Comparison of ENCODE assay signal across 26 cellular contexts in genomic region chr7:72032934-72033333, GRCh38.
DNase-seq lines count a peak whose midpoint lies in the region; TF ChIP-seq lines count a peak whose summit lies in the region.
"Had no signal": no experiment of that assay in that cellular context is flagged by ENCODE, and none has a peak within 500 bp of the region (broad histone marks: within the 10 kb centered on the region; RNA-seq: fewer than 3 reads in every experiment).

No MANE protein-coding gene starts in this region.

- H3K9me3 ChIP-seq in adrenal gland (replicated peaks in 1 of 3) (no peaks in the 10 kb centered on the region), stomach (peaks cover 0 to 18% (median 4%) of the 10 kb centered on the region in 4 donors)
- H3K9me3 ChIP-seq: Caco-2, HAP-1 had no signal

- DNase-seq in adrenal gland = peak; percentile 49 to 83 (median 68)
- peak; percentile 32 for DNase-seq in fibroblast of peridontal ligament (ENCODE audit: extremely low read depth)
- DNase-seq in inferior parietal cortex (ENCODE audit: extremely low spot score) = peak; percentile 33
- peak; percentile 6 for DNase-seq in stromal cell of bone marrow (ENCODE audit: low read depth)
- DNase-seq in Kasumi-1 (lab: John Stamatoyannopoulos, UW) = no peak
- DNase-seq in AML-193 (lab: John Stamatoyannopoulos, UW) = no peak
- DNase-seq in COLO829 (ENCODE audit: low spot score) = no peak
- DNase-seq in stomach = no peak
- DNase-seq: ACHN; activated CD4-positive, alpha-beta T cell treated with anti-CD3 and anti-CD28 coated beads, Interleukin-2, amount 10 ng/mL, durations not matched to agents 24 days and 14 days; activated T-cell treated with anti-CD3 and anti-CD28 coated beads, Interleukin-2, amount 50 U/mL, for 4 hours; Caco-2; cortex of kidney; NCI-H1092 treated with DMSO at 0.1 percent for 48 hours; NCI-H187 treated with DMSO at 0.1 percent for 48 hours; NCI-H526 treated with DMSO at 0.1 percent for 48 hours; PC-9; SW 1271; T-helper 9 cell; transverse colon had no signal

- H3K4me1 ChIP-seq in adrenal gland (replicated peaks in 1 of 2) (peaks cover 0 to 6% of the 10 kb centered on the region in 2 donors), stomach (no peaks in the 10 kb centered on the region)
- H3K4me1 ChIP-seq: breast epithelium, Caco-2, HAP-1, parathyroid adenoma, transverse colon had no signal

- peak overlapping the region in 2 of 5 donors; percentile 13 to 22 for H3K27ac ChIP-seq in adrenal gland
- H3K27ac ChIP-seq in stomach = no peak overlapping the region
- H3K27ac ChIP-seq: breast epithelium, esophagus muscularis mucosa, parathyroid adenoma, PC-9, transverse colon, VCaP had no signal

- H3K36me3 ChIP-seq in adrenal gland (replicated peaks in 1 of 2) (no peaks in the 10 kb centered on the region), stomach (no peaks in the 10 kb centered on the region)
- H3K36me3 ChIP-seq: BLaER1 treated with 17β-estradiol and CSF1 and Interleukin-3, amounts not matched to agents 10 nM and 100 nM; breast epithelium; esophagus muscularis mucosa; HAP-1; transverse colon had no signal

- H3K27me3 ChIP-seq in adrenal gland = no peaks in the 10 kb centered on the region
- H3K27me3 ChIP-seq in stomach = no peaks in the 10 kb centered on the region
- H3K27me3 ChIP-seq: BLaER1 treated with 17β-estradiol and CSF1 and Interleukin-3, amounts not matched to agents 10 nM and 100 nM; breast epithelium; esophagus muscularis mucosa; transverse colon had no signal

- whole genome bisulfite sequencing in adrenal gland, 4 donors = 18 to 44% (median 22%) methylated on average over 1 of the region's 1 CpG
- WGBS in stomach, 5 donors = 24 to 50% (median 41%) methylated on average over 1 of the region's 1 CpG

- TF ChIP-seq CTCF in adrenal gland (IDR thresholded peaks at IDR 0.05) = no peak
- no peak for TF ChIP-seq CTCF in stomach (IDR thresholded peaks at IDR 0.05)

- H3K4me3 ChIP-seq in adrenal gland (no peak overlapping the region), stomach (no peak overlapping the region)
- H3K4me3 ChIP-seq: BLaER1 treated with 17β-estradiol and CSF1 and Interleukin-3, amounts not matched to agents 10 nM and 100 nM; breast epithelium; esophagus muscularis mucosa; HAP-1; PC-9; transverse colon had no signal

- intact Hi-C loops in adrenal gland (cut with DNase I) = no loop called here
- intact Hi-C loops in stomach (cut with DNase I; ENCODE audit: low total_unique reads) = no loop called here

- no peak for TF ChIP-seq EP300 in stomach (IDR thresholded peaks at IDR 0.05)

- TF ChIP-seq POLR2A in adrenal gland (IDR thresholded peaks at IDR 0.05) (no peak), stomach (IDR thresholded peaks at IDR 0.05) (no peak)

Comparison
In these comparisons a context has a peak if more than half of its experiments do, and no peak if none do; other contexts are left out.
1. DNase-seq: peak in adrenal gland (7 of 7), fibroblast of peridontal ligament (single experiment), inferior parietal cortex (single experiment) and stromal cell of bone marrow (single experiment); none in Kasumi-1 (0 of 2), AML-193 (0 of 2), COLO829 (single experiment) and stomach (single experiment).